In the genomic region with DNA sequence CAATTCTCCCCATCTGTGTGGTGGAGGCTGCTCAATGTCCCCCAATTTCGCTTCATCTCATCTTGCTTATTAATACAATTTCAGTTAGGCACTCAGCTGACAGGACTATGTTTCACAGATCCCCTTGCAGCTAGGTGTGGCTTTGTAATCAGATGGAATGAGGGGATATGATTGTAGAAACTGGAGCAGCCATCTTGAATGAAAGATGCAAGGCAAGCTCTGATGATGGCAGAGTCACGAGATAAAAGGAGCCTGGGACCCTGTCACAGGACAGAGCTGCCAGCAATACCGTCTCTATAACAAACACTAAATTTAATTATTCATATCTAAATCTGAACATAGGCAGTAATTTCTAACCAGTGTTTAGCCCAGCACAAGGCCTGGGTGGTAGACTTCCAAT, we compare ENCODE assay signal across 9 cellular contexts. TPM values are rescaled to one million over a fixed set of nuclear protein-coding genes. Genes with fewer than 3 reads are reported as not detected.
DNase-seq lines count a peak whose midpoint lies in the region; TF ChIP-seq lines count a peak whose summit lies in the region.
"Had no signal": no experiment of that assay in that cellular context is flagged by ENCODE, and none has a peak within 500 bp of the region (broad histone marks: within the 10 kb centered on the region; RNA-seq: fewer than 3 reads in every experiment).

No MANE protein-coding gene starts in this region.

- peaks cover 33% of the 10 kb centered on the region for H3K4me1 Mint-ChIP-seq in activated CD4-positive, alpha-beta T cell treated with anti-CD3 and anti-CD28 coated beads, Interleukin-2, amount 10 ng/mL, durations not matched to agents 7 days and 5 days

- no peak overlapping the region for H2BK15ac ChIP-seq in mesenchymal stem cell (ENCODE audit: low read depth, poor library complexity, severe bottlenecking)

- POLR2A ChIA-PET in activated CD4-positive, alpha-beta T cell treated with anti-CD3 and anti-CD28 coated beads, Interleukin-2, amount 10 ng/mL, durations not matched to agents 7 days and 5 days (lab: Charles Lee), result no interaction called here

- no peak for TF ChIP-seq POLR2A in suprapubic skin (IDR thresholded peaks at IDR 0.05)

- peak overlapping the region; percentile 87 for H3K27ac ChIP-seq in VCaP
- no peak overlapping the region for H3K27ac ChIP-seq in mesenchymal stem cell (ENCODE audit: low read length, poor library complexity, severe bottlenecking)
- peak overlapping the region; percentile 97 for H3K27ac ChIP-seq in suprapubic skin

- peaks cover 5% of the 10 kb centered on the region for H3K9me3 Mint-ChIP-seq in activated CD4-positive, alpha-beta T cell treated with anti-CD3 and anti-CD28 coated beads, Interleukin-2, amount 10 ng/mL, durations not matched to agents 7 days and 5 days

- H2AFZ ChIP-seq in mesenchymal stem cell (ENCODE audit: low read depth, low read length), result no peak overlapping the region

- no peak overlapping the region for H3K23ac ChIP-seq in mesenchymal stem cell (ENCODE audit: low read length in 2 of 2)

- H3K4me2 ChIP-seq in mesenchymal stem cell (ENCODE audit: low read length, poor library complexity, severe bottlenecking), result no peak overlapping the region

- WGBS in mesenchymal stem cell, result 100% methylated on average over 1 of the region's 3 CpGs
- 42% methylated on average over 3 of the region's 3 CpGs for WGBS in suprapubic skin

- H2BK120ac ChIP-seq in mesenchymal stem cell (ENCODE audit: low read depth, low read length), result no peak overlapping the region

- CTCF ChIA-PET in activated CD4-positive, alpha-beta T cell treated with anti-CD3 and anti-CD28 coated beads, Interleukin-2, amount 10 ng/mL, durations not matched to agents 7 days and 5 days (lab: Charles Lee), result interaction anchor here (0.6 to 3.3 kb wide), 5 partner anchors 10 to 812 kb away, joined by 3 to 20 read pairs (median 7); no protein-coding TSS in a partner anchor

- peak overlapping the region; percentile 95 for H3K9ac ChIP-seq in mesenchymal stem cell (ENCODE audit: low read length)

- no peak for DNase-seq in activated CD4-positive, alpha-beta T cell treated with anti-CD3 and anti-CD28 coated beads, Interleukin-2, amount 10 ng/mL, durations not matched to agents 7 days and 5 days
- DNase-seq in activated CD4-positive, alpha-beta T cell treated with anti-CD3 and anti-CD28 coated beads, Interleukin-2, amount 50 U/mL, for 4 hours, result no peak
- DNase-seq in mesenchymal stem cell (no peak), suprapubic skin (ENCODE audit: low spot score in 2 of 2) (no peak), iPS-NIHi7 (ENCODE audit: extremely low spot score) (no peak), NCI-H2107 treated with DMSO at 0.1 percent for 48 hours (lab: John Stamatoyannopoulos, UW; ENCODE audit: unreplicated experiment) (no peak)
- no peak for DNase-seq in stimulated activated CD4-positive, alpha-beta T cell treated with anti-CD3 and anti-CD28 coated beads, Interleukin-4, amount 100 ng/mL, for 4 hours
- DNase-seq: thyroid gland had no signal

- H3K36me3 Mint-ChIP-seq in activated CD4-positive, alpha-beta T cell treated with anti-CD3 and anti-CD28 coated beads, Interleukin-2, amount 10 ng/mL, durations not matched to agents 7 days and 5 days (ENCODE audit: low read depth), result peaks cover 19% of the 10 kb centered on the region

- H3K4me3 ChIP-seq in mesenchymal stem cell (ENCODE audit: insufficient read depth in 1 of 2, low read depth in 1 of 2, low read length in 2 of 2) (no peak overlapping the region), suprapubic skin (no peak overlapping the region)

- H3K27me3 ChIP-seq in mesenchymal stem cell (ENCODE audit: control insufficient read depth in 1 of 2, insufficient read depth in 1 of 2, low read length in 2 of 2), result peaks cover 8 to 10% of the 10 kb centered on the region in 2 experiments
- no peaks in the 10 kb centered on the region for H3K27me3 ChIP-seq in suprapubic skin
- H3K27me3 ChIP-seq: thyroid gland had no signal

- H2BK5ac ChIP-seq in mesenchymal stem cell (ENCODE audit: low read depth, low read length, poor library complexity, severe bottlenecking), result no peak overlapping the region

- no peak overlapping the region for H4K8ac ChIP-seq in mesenchymal stem cell (ENCODE audit: low read length)

- no peaks in the 10 kb centered on the region for H3K9me3 ChIP-seq in mesenchymal stem cell (ENCODE audit: control insufficient read depth, low read length)
- no peaks in the 10 kb centered on the region for H3K9me3 ChIP-seq in suprapubic skin
- H3K9me3 ChIP-seq: thyroid gland had no signal

- no peak overlapping the region for H4K91ac ChIP-seq in mesenchymal stem cell (ENCODE audit: low read length)

- peaks cover 0 to 22% of the 10 kb centered on the region in 2 experiments for H3K36me3 ChIP-seq in mesenchymal stem cell (ENCODE audit: control insufficient read depth in 1 of 2, insufficient read depth in 2 of 2, low read depth in 1 of 2, low read length in 2 of 2)
- H3K36me3 ChIP-seq in suprapubic skin, result peaks cover 6% of the 10 kb centered on the region

- H3K4me3 Mint-ChIP-seq in activated CD4-positive, alpha-beta T cell treated with anti-CD3 and anti-CD28 coated beads, Interleukin-2, amount 10 ng/mL, durations not matched to agents 7 days and 5 days, result peak overlapping the region; percentile 96

- TF ChIP-seq EP300 in suprapubic skin (IDR thresholded peaks at IDR 0.05), result no peak

- H3K4me1 ChIP-seq in mesenchymal stem cell (ENCODE audit: control insufficient read depth, insufficient read depth, low read depth, low read length) (peaks cover 10% of the 10 kb centered on the region), suprapubic skin (peaks cover 40% of the 10 kb centered on the region)

- peak overlapping the region in 1 of 2 experiments; percentile 4 for H2BK12ac ChIP-seq in mesenchymal stem cell (ENCODE audit: low read length in 2 of 2)

- no peak overlapping the region for H2AK5ac ChIP-seq in mesenchymal stem cell (ENCODE audit: low read length, severe bottlenecking)

- TF ChIP-seq CTCF in VCaP (conservative IDR thresholded peaks at IDR 0.05) (no peak), suprapubic skin (IDR thresholded peaks at IDR 0.05) (no peak)

- H3K79me1 ChIP-seq in mesenchymal stem cell (replicated peaks; ENCODE audit: low read length, poor library complexity, severe bottlenecking), result peaks cover 2% of the 10 kb centered on the region

- H3K18ac ChIP-seq in mesenchymal stem cell (ENCODE audit: low read depth in 1 of 2, low read length in 2 of 2), result no peak overlapping the region

- no peak overlapping the region for H3K14ac ChIP-seq in mesenchymal stem cell (ENCODE audit: low read length in 2 of 2)

- peaks cover 5% of the 10 kb centered on the region for H3K27me3 Mint-ChIP-seq in activated CD4-positive, alpha-beta T cell treated with anti-CD3 and anti-CD28 coated beads, Interleukin-2, amount 10 ng/mL, durations not matched to agents 7 days and 5 days

- H3K27ac Mint-ChIP-seq in activated CD4-positive, alpha-beta T cell treated with anti-CD3 and anti-CD28 coated beads, Interleukin-2, amount 10 ng/mL, durations not matched to agents 7 days and 5 days, result no peak overlapping the region

- H3K4ac ChIP-seq in mesenchymal stem cell (ENCODE audit: low read depth in 1 of 2, low read length in 2 of 2), result no peak overlapping the region

RNA-seq across cellular contexts. Expression of a gene that starts 1.0 kb away (rescaled TPM):
- total RNA-seq in activated CD4-positive, alpha-beta T cell treated with anti-CD3 and anti-CD28 coated beads, Interleukin-2, amount 10 ng/mL, durations not matched to agents 7 days and 5 days, result 10 to 100 TPM; 54.1 to 60.5 TPM
- polyA plus RNA-seq in mesenchymal stem cell (2013, experiment 1 of 2), result 90.9 TPM
- 91.1 TPM for polyA plus RNA-seq in mesenchymal stem cell (2013, experiment 2 of 2)
- total RNA-seq in suprapubic skin, result 10 to 100 TPM; 35.8 to 84.7 (median 67.9) TPM
